ENCODE assay signal across 23 cellular contexts in genomic region chr5:45261125-45261524, GRCh38.
DNase-seq lines count a peak whose midpoint lies in the region; ATAC-seq, FAIRE-seq and TF ChIP-seq lines count a peak whose summit lies in the region.
"Had no signal": no experiment of that assay in that cellular context is flagged by ENCODE, and none has a peak within 500 bp of the region (broad histone marks: within the 10 kb centered on the region; RNA-seq: fewer than 3 reads in every experiment).

No MANE protein-coding gene starts in this region.

- DNase-seq in right lobe of liver: no peak
- DNase-seq in HepG2 (ENCODE audit: low spot score): no peak
- no peak for DNase-seq in progenitor cell of endocrine pancreas (ENCODE audit: low spot score, unreplicated experiment)
- no peak for DNase-seq in D341Med (ENCODE audit: low spot score)
- no peak for DNase-seq in NCI-H345 (lab: John Stamatoyannopoulos, UW)
- DNase-seq: Caco-2; CD4-positive, CD25-positive, alpha-beta regulatory T cell; CD8-positive, alpha-beta T cell; DMS 273 treated with DMSO at 0.1 percent for 48 hours; DMS79; EL; GDM1 had no signal

- WGBS in right lobe of liver (ENCODE audit: insufficient coverage, low coverage, low lambda C conversion rate, missing lambda C conversion rate): 29% methylated on average over 4 of the region's 4 CpGs
- 2% methylated on average over 4 of the region's 4 CpGs for WGBS in HepG2 (ENCODE audit: low lambda C conversion rate)

- intact Hi-C loops in right lobe of liver (cut with DNase I): no loop called here
- intact Hi-C loops in HepG2 (cut with micrococcal nuclease; ENCODE audit: unreplicated experiment): no loop called here

- H3K9me3 ChIP-seq in right lobe of liver: no peaks in the 10 kb centered on the region
- peaks cover 55% of the 10 kb centered on the region for H3K9me3 ChIP-seq in HepG2 (ENCODE audit: low read length)
- H3K9me3 ChIP-seq in iPS-18a (ENCODE audit: control insufficient read depth, low read depth, low read length): no peaks in the 10 kb centered on the region
- H3K9me3 ChIP-seq: BLaER1, Caco-2, HAP-1 had no signal

- no peak for FAIRE-seq in HepG2 (lab: Jason Lieb, UNC)
- FAIRE-seq: A204.1, D721Med, GM12878 had no signal

- H3K79me2 ChIP-seq in HepG2 (ENCODE audit: insufficient read depth, low read length): no peaks in the 10 kb centered on the region

- POLR2A ChIA-PET in HepG2 (lab: Yijun Ruan, JAX): no interaction called here

- no peaks in the 10 kb centered on the region for H4K20me1 ChIP-seq in HepG2 (ENCODE audit: insufficient read depth, low read length)
- H4K20me1 ChIP-seq: BLaER1 had no signal

- TF ChIP-seq RAD21 in HepG2 (CRISPR knock-in tag; IDR thresholded peaks at IDR 0.05): no peak

- no peak overlapping the region for H2AFZ ChIP-seq in HepG2 (ENCODE audit: low read length)
- H2AFZ ChIP-seq: GM23338 had no signal

- H3K36me3 ChIP-seq in right lobe of liver (no peaks in the 10 kb centered on the region), HepG2 (replicated peaks in 1 of 2; ENCODE audit: control insufficient read depth in 1 of 2, insufficient read depth in 2 of 2, low read length in 2 of 2) (no peaks in the 10 kb centered on the region), iPS-18a (ENCODE audit: control insufficient read depth, low read depth, low read length) (no peaks in the 10 kb centered on the region)
- H3K36me3 ChIP-seq: BLaER1, HAP-1 had no signal

- no peak for TF ChIP-seq POLR2A in right lobe of liver (IDR thresholded peaks at IDR 0.05)
- no peak for TF ChIP-seq POLR2A in HepG2 (IDR thresholded peaks at IDR 0.05; ENCODE audit: insufficient read depth in 1 of 2, low read depth in 2 of 2, low read length in 2 of 2)

- peaks cover 34% of the 10 kb centered on the region for H3K4me1 Mint-ChIP-seq in progenitor cell of endocrine pancreas (ENCODE audit: low read depth)
- H3K4me1 Mint-ChIP-seq: B cell; CD4-positive, CD25-positive, alpha-beta regulatory T cell had no signal

- H3K9ac ChIP-seq in HepG2 (ENCODE audit: insufficient read depth, low read depth, low read length): no peak overlapping the region
- H3K9ac ChIP-seq in iPS-18a (ENCODE audit: low read length): peak overlapping the region; percentile 13
- H3K9ac ChIP-seq: BLaER1 had no signal

- H3K4me3 Mint-ChIP-seq in progenitor cell of endocrine pancreas (ENCODE audit: low read depth): peak overlapping the region; percentile 35
- H3K4me3 Mint-ChIP-seq: B cell; CD4-positive, CD25-positive, alpha-beta regulatory T cell; CD8-positive, alpha-beta T cell; GM23338 had no signal

- H3K4me2 ChIP-seq in HepG2 (ENCODE audit: low read depth, low read length): no peak overlapping the region
- H3K4me2 ChIP-seq: BLaER1, GM23338 had no signal

- TF ChIP-seq EP300 in HepG2 (IDR thresholded peaks at IDR 0.05; ENCODE audit: low read depth in 2 of 2, low read length in 2 of 2) (no peak), HepG2 (CRISPR knock-in tag; IDR thresholded peaks at IDR 0.05; ENCODE audit: borderline replicate concordance) (no peak)

- H3K4me1 ChIP-seq in right lobe of liver (peaks cover 0 to 7% (median 0%) of the 10 kb centered on the region in 4 donors), HepG2 (ENCODE audit: insufficient read depth, low read length) (no peaks in the 10 kb centered on the region), iPS-18a (ENCODE audit: control insufficient read depth, low read depth, low read length) (peaks cover 7% of the 10 kb centered on the region)
- H3K4me1 ChIP-seq: BLaER1, Caco-2, HAP-1 had no signal

- no peaks in the 10 kb centered on the region for H3K27me3 Mint-ChIP-seq in progenitor cell of endocrine pancreas
- H3K27me3 Mint-ChIP-seq: B cell; CD4-positive, CD25-positive, alpha-beta regulatory T cell had no signal

- in situ Hi-C loops in HepG2 (cut with HindIII; ENCODE audit: extremely low pct_ligation_motif_present, low pct_unique_long_range_greater_than_20kb): no loop called here

- TF ChIP-seq CTCF in right lobe of liver (IDR thresholded peaks at IDR 0.05) (no peak), HepG2 (CRISPR knock-in tag; IDR thresholded peaks at IDR 0.05) (no peak), progenitor cell of endocrine pancreas (IDR thresholded peaks at IDR 0.05; ENCODE audit: unreplicated experiment) (no peak)

- peaks cover 2% of the 10 kb centered on the region for H3K36me3 Mint-ChIP-seq in progenitor cell of endocrine pancreas (ENCODE audit: insufficient read depth)
- H3K36me3 Mint-ChIP-seq: CD4-positive, CD25-positive, alpha-beta regulatory T cell; CD8-positive, alpha-beta T cell had no signal

- CTCF ChIA-PET in HepG2 (lab: Yijun Ruan, JAX; ENCODE audit: low intra/inter-chr PET ratio, low total read pairs): no interaction called here

- BruUV-seq in HepG2 (replicated peaks; lab: Mats Ljungman, UMichigan): no TSS peak

- ATAC-seq in right lobe of liver (peak in 3 of 4 donors; percentile 22 to 64 (median 44)), HepG2 (no peak), GM18870 (IDR thresholded peaks at IDR 0.05; ENCODE audit: unreplicated experiment) (no peak)
- ATAC-seq: CD8-positive, alpha-beta T cell; GM12878; GM23338 had no signal

- peaks cover 4% of the 10 kb centered on the region for H3K9me3 Mint-ChIP-seq in progenitor cell of endocrine pancreas (ENCODE audit: low read depth)

- H3K27ac ChIP-seq in right lobe of liver: no peak overlapping the region
- H3K27ac ChIP-seq in HepG2 (ENCODE audit: extremely low read length, insufficient read depth, low read length): no peak overlapping the region
- H3K27ac ChIP-seq in iPS-18a (ENCODE audit: low read length): no peak overlapping the region
- H3K27ac ChIP-seq: 22Rv1, BLaER1, C4-2B had no signal

- no peak overlapping the region for H3K4me3 ChIP-seq in right lobe of liver
- H3K4me3 ChIP-seq in HepG2 (replicated peaks in 1 of 3; ENCODE audit: insufficient read depth in 1 of 3, low read depth in 2 of 3, low read length in 3 of 3): no peak overlapping the region
- no peak overlapping the region for H3K4me3 ChIP-seq in iPS-18a (ENCODE audit: low read length)
- H3K4me3 ChIP-seq: BLaER1, GM12878, GM23338, HAP-1 had no signal

- H3K27me3 ChIP-seq in right lobe of liver (no peaks in the 10 kb centered on the region), HepG2 (ENCODE audit: control insufficient read depth in 1 of 2, insufficient read depth in 2 of 2, low read length in 2 of 2) (no peaks in the 10 kb centered on the region), iPS-18a (ENCODE audit: control insufficient read depth, insufficient read depth, low read length) (no peaks in the 10 kb centered on the region)
- H3K27me3 ChIP-seq: BLaER1 had no signal

- peak overlapping the region; percentile 39 for H3K27ac Mint-ChIP-seq in progenitor cell of endocrine pancreas
- H3K27ac Mint-ChIP-seq: B cell; CD4-positive, CD25-positive, alpha-beta regulatory T cell; CD8-positive, alpha-beta T cell; GM23338 had no signal

TF ChIP-seq in HepG2, 621 proteins besides CTCF, POLR2A, EP300 and RAD21:
- TF ChIP-seq HNF1B (CRISPR knock-in tag; IDR thresholded peaks at IDR 0.05) (no peak), ZNF776 (CRISPR knock-in tag; IDR thresholded peaks at IDR 0.05) (no peak), HDAC2 (CRISPR knock-in tag; IDR thresholded peaks at IDR 0.05) (no peak), ZNF33A (CRISPR knock-in tag; IDR thresholded peaks at IDR 0.05; ENCODE audit: borderline replicate concordance) (no peak), ZNF746 (CRISPR knock-in tag; IDR thresholded peaks at IDR 0.05) (no peak), ZNF598 (CRISPR knock-in tag; IDR thresholded peaks at IDR 0.05; ENCODE audit: borderline replicate concordance) (no peak), GATAD1 (CRISPR knock-in tag; IDR thresholded peaks at IDR 0.05) (no peak)

Comparison
In these comparisons a context has a peak if more than half of its experiments do, and no peak if none do; other contexts are left out.
1. ATAC-seq: peak in right lobe of liver (3 of 4); none in HepG2 (single experiment) and GM18870 (single experiment).